Comparison of ENCODE assay signal across 9 cellular contexts in the genomic region with DNA sequence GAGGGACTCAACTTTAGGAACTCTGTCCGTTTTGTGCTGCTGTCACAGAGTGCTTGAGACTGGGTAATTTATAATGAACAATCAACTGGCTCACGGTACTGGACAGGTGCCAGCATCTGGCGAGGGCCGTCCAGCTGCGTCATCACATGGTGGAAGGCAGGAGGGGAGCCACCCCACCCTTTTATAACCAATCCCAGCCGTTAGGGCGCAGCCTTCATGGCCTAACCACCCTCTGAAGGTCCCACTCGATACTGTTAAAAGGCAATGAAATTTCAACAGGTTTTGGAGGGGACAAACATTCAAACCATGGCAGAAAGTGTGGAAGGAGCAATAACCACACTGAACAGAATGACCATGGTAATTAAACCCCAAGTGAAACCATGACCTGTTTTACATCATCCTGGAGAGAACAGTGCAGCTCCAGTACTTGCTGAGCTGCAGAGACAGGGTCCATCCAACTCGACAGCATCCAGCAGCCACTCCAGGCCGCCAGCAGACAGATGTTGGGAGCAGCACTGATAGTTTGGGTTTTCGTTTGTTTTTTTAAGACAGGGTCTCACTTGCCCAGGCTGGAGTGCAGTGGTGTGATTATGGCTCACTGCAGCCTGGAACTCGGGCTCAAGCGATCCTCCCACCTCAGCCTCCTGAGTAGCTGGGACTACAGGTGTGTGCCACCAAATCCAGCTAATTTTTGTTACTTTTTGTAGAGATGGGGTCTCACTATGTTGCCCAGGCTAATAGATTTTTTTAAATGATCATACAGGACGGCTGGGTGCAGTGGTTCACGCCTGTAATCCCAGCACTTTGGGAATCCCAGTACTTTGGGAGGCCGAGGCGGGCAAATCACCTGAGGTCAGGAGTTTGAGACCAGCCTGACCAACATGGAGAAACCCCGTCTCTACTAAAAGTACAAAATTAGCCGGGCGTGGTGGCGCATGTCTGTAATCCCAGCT. TPM values are rescaled to one million over a fixed set of nuclear protein-coding genes. Genes with fewer than 3 reads are reported as not detected.
A peak's percentile ranks its signal among the peaks of the same experiment; 100 is the strongest.
DNase-seq lines count a peak whose midpoint lies in the region; ATAC-seq, FAIRE-seq and TF ChIP-seq lines count a peak whose summit lies in the region.
"Had no signal": no experiment of that assay in that cellular context is flagged by ENCODE, and none has a peak within 500 bp of the region (broad histone marks: within the 10 kb centered on the region; RNA-seq: fewer than 3 reads in every experiment).

No MANE protein-coding gene starts in this region.

- DNase-seq in COLO668 (lab: John Stamatoyannopoulos, UW; ENCODE audit: unreplicated experiment): peak; percentile 71
- DNase-seq in HTR-8/SVneo (ENCODE audit: insufficient read length, low spot score): peak; percentile 41
- peak; percentile 68 for DNase-seq in SW480 (ENCODE audit: low spot score)
- DNase-seq in left ventricle myocardium superior: peak; percentile 73
- no peak for DNase-seq in smooth muscle cell (lab: John Stamatoyannopoulos, UW; ENCODE audit: unreplicated experiment)
- DNase-seq in NOMO-1 treated with dmso at 0.1 percent for 144 hours (lab: John Stamatoyannopoulos, UW; ENCODE audit: unreplicated experiment): no peak
- DNase-seq in NCI-H82 (lab: John Stamatoyannopoulos, UW): no peak

- H3F3A ChIP-seq in smooth muscle cell (ENCODE audit: low read depth): no peaks in the 10 kb centered on the region

- no peak for FAIRE-seq in HTR-8/SVneo (lab: Jason Lieb, UNC)

- H3K27me3 ChIP-seq in smooth muscle cell (ENCODE audit: low read depth): peaks cover 37% of the 10 kb centered on the region

- no peaks in the 10 kb centered on the region for H3K79me2 ChIP-seq in smooth muscle cell (ENCODE audit: low read depth)
- H3K79me2 ChIP-seq: parathyroid adenoma had no signal

- H3K9me3 ChIP-seq in smooth muscle cell (replicated peaks; ENCODE audit: low read depth): no peaks in the 10 kb centered on the region

- WGBS in smooth muscle cell (ENCODE audit: low lambda C conversion rate): 80% methylated on average over 21 of the region's 21 CpGs

- H4K20me1 ChIP-seq in smooth muscle cell (ENCODE audit: low read depth): no peaks in the 10 kb centered on the region

- no peak overlapping the region for H2AFZ ChIP-seq in smooth muscle cell (ENCODE audit: low read depth)
- H2AFZ ChIP-seq: parathyroid adenoma had no signal

- H3K27ac ChIP-seq in smooth muscle cell (ENCODE audit: low read depth): no peak overlapping the region
- H3K27ac ChIP-seq: parathyroid adenoma had no signal

- peaks cover 8% of the 10 kb centered on the region for H3K4me1 ChIP-seq in smooth muscle cell (ENCODE audit: low read depth)
- H3K4me1 ChIP-seq: parathyroid adenoma had no signal

- ATAC-seq in left ventricle myocardium superior (peak; percentile 48), HG03439 (IDR thresholded peaks at IDR 0.05; ENCODE audit: unreplicated experiment) (no peak)

- intact Hi-C loops in left ventricle myocardium superior (cut with micrococcal nuclease): no loop called here

- H3K4me2 ChIP-seq in smooth muscle cell: no peak overlapping the region

- H3K36me3 ChIP-seq in smooth muscle cell (ENCODE audit: low read depth): no peaks in the 10 kb centered on the region

- H3K9ac ChIP-seq in smooth muscle cell (ENCODE audit: low read depth): no peak overlapping the region
- H3K9ac ChIP-seq: parathyroid adenoma had no signal

- H3K4me3 ChIP-seq in smooth muscle cell: no peak overlapping the region

- no peak for TF ChIP-seq CTCF in smooth muscle cell (IDR thresholded peaks at IDR 0.05; ENCODE audit: borderline replicate concordance, insufficient read depth, poor library complexity, severe bottlenecking)

RNA-seq across cellular contexts. Expression of gene CHMP6, which starts 11.0 kb away (rescaled TPM):
- total RNA-seq in left ventricle myocardium superior (19.5 TPM), smooth muscle cell (5.8 and 11.9 TPM in 2 replicates)
- polyA plus RNA-seq in smooth muscle cell: 21.5 and 30.9 TPM in 2 replicates

RNA-seq across cellular contexts. Expression of gene BAIAP2, which starts 32.3 kb away (rescaled TPM):
- total RNA-seq in left ventricle myocardium superior (32.7 TPM), smooth muscle cell (27.8 and 41.9 TPM in 2 replicates)
- 26.6 and 47.2 TPM in 2 replicates for polyA plus RNA-seq in smooth muscle cell

Comparison
In these comparisons a context has a peak if more than half of its experiments do, and no peak if none do; other contexts are left out.
1. DNase-seq: peak in COLO668 (single experiment), HTR-8/SVneo (single experiment), SW480 (single experiment) and left ventricle myocardium superior (single experiment); none in smooth muscle cell (single experiment), NOMO-1 treated with dmso at 0.1 percent for 144 hours (single experiment) and NCI-H82 (single experiment).